8 cellular contexts compared by ENCODE assay signal in genomic region chr1:234499119-234500039, GRCh38. TPM values are rescaled to one million over a fixed set of nuclear protein-coding genes. Genes with fewer than 3 reads are reported as not detected.
DNase-seq lines count a peak whose midpoint lies in the region; ATAC-seq and TF ChIP-seq lines count a peak whose summit lies in the region.

No MANE protein-coding gene starts in this region.

- H3K27ac Mint-ChIP-seq in activated CD8-positive, alpha-beta T cell treated with anti-CD3 and anti-CD28 coated beads for 36 hours, result peak overlapping the region; percentile 82
- peak overlapping the region; percentile 54 for H3K27ac Mint-ChIP-seq in memory B cell

- peak; percentile 61 for ATAC-seq in HG03439 (IDR thresholded peaks at IDR 0.05; ENCODE audit: unreplicated experiment)
- ATAC-seq in activated CD8-positive, alpha-beta T cell treated with anti-CD3 and anti-CD28 coated beads for 36 hours, result peak; percentile 63
- peak; percentile 92 for ATAC-seq in memory B cell (ENCODE audit: low read depth)

- intact Hi-C loops in activated CD8-positive, alpha-beta T cell treated with anti-CD3 and anti-CD28 coated beads for 36 hours (cut with micrococcal nuclease), result loop anchor here (2.0 to 10.0 kb wide), 5 partner anchors 99 to 578 kb away; no protein-coding TSS in a partner anchor

- H3K36me3 ChIP-seq in duodenal mucosa (ENCODE audit: control insufficient read depth in 1 of 2, insufficient read depth in 2 of 2, low read length in 2 of 2), result no peaks in the 10 kb centered on the region

- TF ChIP-seq CTCF in activated CD8-positive, alpha-beta T cell treated with anti-CD3 and anti-CD28 coated beads for 36 hours (IDR thresholded peaks at IDR 0.05), result peak; percentile 98

- peaks cover 42 to 43% of the 10 kb centered on the region in 2 donors for H3K4me1 ChIP-seq in duodenal mucosa (ENCODE audit: control insufficient read depth in 1 of 2, insufficient read depth in 2 of 2, low read length in 2 of 2)

- peaks cover 14% of the 10 kb centered on the region for H3K36me3 Mint-ChIP-seq in activated CD8-positive, alpha-beta T cell treated with anti-CD3 and anti-CD28 coated beads for 36 hours (ENCODE audit: low read depth)
- no peaks in the 10 kb centered on the region for H3K36me3 Mint-ChIP-seq in memory B cell

- DNase-seq in NCI-H187 (lab: John Stamatoyannopoulos, UW) (peak; percentile 40 to 52), NCI-H187 treated with DMSO at 0.1 percent for 48 hours (lab: John Stamatoyannopoulos, UW) (no peak), NCI-H82 (lab: John Stamatoyannopoulos, UW) (peak; percentile 93), memory B cell (ENCODE audit: low spot score in 2 of 2) (peak; percentile 85 to 90)
- peak; percentile 91 for DNase-seq in activated CD8-positive, alpha-beta T cell treated with anti-CD3 and anti-CD28 coated beads for 36 hours
- DNase-seq in stimulated activated CD4-positive, alpha-beta T cell treated with anti-CD3 and anti-CD28 coated beads, TNF-alpha, amount 100 ng/mL, for 4 hours (ENCODE audit: low read depth in 3 of 3), result peak; percentile 71 to 78 (median 73)

- H3K9ac ChIP-seq in duodenal mucosa (ENCODE audit: low read depth in 1 of 2, low read length in 2 of 2), result peak overlapping the region; percentile 16 to 65

- POLR2A ChIA-PET in activated CD8-positive, alpha-beta T cell treated with anti-CD3 and anti-CD28 coated beads for 36 hours (lab: Charles Lee), result interaction anchor here (0.8 to 4.0 kb wide), 7 partner anchors 12 to 268 kb away, joined by 3 to 27 read pairs (median 4); partner anchors contain the start of gene IRF2BP2

- CTCF ChIA-PET in activated CD8-positive, alpha-beta T cell treated with anti-CD3 and anti-CD28 coated beads for 36 hours (lab: Charles Lee), result interaction anchor here (0.6 to 3.0 kb wide), 36 partner anchors 9 to 917 kb away, joined by 3 to 18 read pairs (median 4); no protein-coding TSS in a partner anchor

- no peaks in the 10 kb centered on the region for H3K9me3 ChIP-seq in duodenal mucosa (ENCODE audit: control insufficient read depth in 1 of 2, low read length in 2 of 2)

- H3K4me1 Mint-ChIP-seq in activated CD8-positive, alpha-beta T cell treated with anti-CD3 and anti-CD28 coated beads for 36 hours (ENCODE audit: low read depth), result peaks cover 64% of the 10 kb centered on the region
- peaks cover 15% of the 10 kb centered on the region for H3K4me1 Mint-ChIP-seq in memory B cell

- peak overlapping the region; percentile 28 for H3K27ac ChIP-seq in duodenal mucosa (ENCODE audit: low read depth, low read length)

- peaks cover 6% of the 10 kb centered on the region for H3K27me3 Mint-ChIP-seq in activated CD8-positive, alpha-beta T cell treated with anti-CD3 and anti-CD28 coated beads for 36 hours
- H3K27me3 Mint-ChIP-seq in memory B cell, result peaks cover 1% of the 10 kb centered on the region

- peak overlapping the region in 1 of 2 donors; percentile 22 for H3K4me3 ChIP-seq in duodenal mucosa (ENCODE audit: low read depth in 1 of 2, low read length in 2 of 2)

- H3K27me3 ChIP-seq in duodenal mucosa (ENCODE audit: control insufficient read depth in 1 of 2, insufficient read depth in 2 of 2, low read length in 2 of 2), result no peaks in the 10 kb centered on the region

- H3K9me3 Mint-ChIP-seq in activated CD8-positive, alpha-beta T cell treated with anti-CD3 and anti-CD28 coated beads for 36 hours, result peaks cover 14% of the 10 kb centered on the region
- H3K9me3 Mint-ChIP-seq in memory B cell, result no peaks in the 10 kb centered on the region

- H3K4me3 Mint-ChIP-seq in activated CD8-positive, alpha-beta T cell treated with anti-CD3 and anti-CD28 coated beads for 36 hours, result no peak overlapping the region
- H3K4me3 Mint-ChIP-seq in memory B cell, result peak overlapping the region; percentile 64

RNA-seq across cellular contexts. Expression of gene TARBP1, which starts 20.4 kb away (rescaled TPM):
- total RNA-seq in activated CD8-positive, alpha-beta T cell treated with anti-CD3 and anti-CD28 coated beads for 36 hours, result 10 to 100 TPM; 53.9 to 61.3 TPM
